ENCODE assay signal across 17 cellular contexts in genomic region chr1:147245586-147246021, GRCh38. TPM values are rescaled to one million over a fixed set of nuclear protein-coding genes. Genes with fewer than 3 reads are reported as not detected.
DNase-seq lines count a peak whose midpoint lies in the region; ATAC-seq, FAIRE-seq and TF ChIP-seq lines count a peak whose summit lies in the region.
"Had no signal": no experiment of that assay in that cellular context is flagged by ENCODE, and none has a peak within 500 bp of the region (broad histone marks: within the 10 kb centered on the region; RNA-seq: fewer than 3 reads in every experiment).

No MANE protein-coding gene starts in this region.

- CTCF ChIA-PET in CD8-positive, alpha-beta memory T cell (lab: Charles Lee): no interaction called here

- no peak overlapping the region for H3K9ac ChIP-seq in BLaER1
- no peak overlapping the region for H3K9ac ChIP-seq in endodermal cell (ENCODE audit: extremely low read depth, low read length, poor library complexity, severe bottlenecking)

- peaks cover 45% of the 10 kb centered on the region for H3K4me1 Mint-ChIP-seq in endodermal cell
- H3K4me1 Mint-ChIP-seq in CD8-positive, alpha-beta memory T cell: peaks cover 52 to 69% (median 64%) of the 10 kb centered on the region in 3 donors

- no peak for FAIRE-seq in RCC 7860 (lab: Jason Lieb, UNC)
- FAIRE-seq: H54 had no signal

- DNase-seq in RCC 7860 (ENCODE audit: low spot score) (peak; percentile 23), endodermal cell (no peak), hepatic stellate cell (ENCODE audit: low spot score) (no peak), MG63 (no peak)
- no peak for DNase-seq in CD8-positive, alpha-beta memory T cell
- DNase-seq: activated CD4-positive, alpha-beta T cell treated with anti-CD3 and anti-CD28 coated beads, Interleukin-2, amount 50 U/mL, for 1 hour; activated gamma-delta T cell treated with Interleukin-2 at 50 U/mL for 16 hours; body of pancreas; dermis blood vessel endothelial cell; NCI-H1930; NCI-H526 treated with DMSO at 0.1 percent for 48 hours had no signal

- no peaks in the 10 kb centered on the region for H3K27me3 ChIP-seq in BLaER1
- H3K27me3 ChIP-seq in DOHH2 (ENCODE audit: control insufficient read depth, low read length): no peaks in the 10 kb centered on the region
- H3K27me3 ChIP-seq in endodermal cell (ENCODE audit: control insufficient read depth, insufficient read depth, low read length, poor library complexity, severe bottlenecking): no peaks in the 10 kb centered on the region
- H3K27me3 ChIP-seq in MG63: no peaks in the 10 kb centered on the region
- no peaks in the 10 kb centered on the region for H3K27me3 ChIP-seq in CD8-positive, alpha-beta memory T cell (ENCODE audit: insufficient read depth, low read length, poor library complexity, severe bottlenecking)
- H3K27me3 ChIP-seq: body of pancreas had no signal

- H3K4me3 ChIP-seq in BLaER1 (no peak overlapping the region), DOHH2 (ENCODE audit: low read length) (no peak overlapping the region), endodermal cell (ENCODE audit: low read length) (peak overlapping the region; percentile 99), MG63 (no peak overlapping the region)
- H3K4me3 ChIP-seq in CD8-positive, alpha-beta memory T cell (ENCODE audit: low read length): no peak overlapping the region
- H3K4me3 ChIP-seq: body of pancreas had no signal

- TF ChIP-seq CTCF in DOHH2 (IDR thresholded peaks at IDR 0.05; ENCODE audit: low read depth, low read length, poor library complexity, severe bottlenecking) (no peak), endodermal cell (conservative IDR thresholded peaks at IDR 0.05) (no peak)

- H3K9me3 Mint-ChIP-seq in endodermal cell: peaks cover 2% of the 10 kb centered on the region
- H3K9me3 Mint-ChIP-seq in CD8-positive, alpha-beta memory T cell: no peaks in the 10 kb centered on the region

- H4K20me1 ChIP-seq in BLaER1: peaks cover 70% of the 10 kb centered on the region
- H4K20me1 ChIP-seq in DOHH2 (ENCODE audit: control insufficient read depth, insufficient read depth, low read depth, low read length): peaks cover 34% of the 10 kb centered on the region

- H3K27ac ChIP-seq in BLaER1 (no peak overlapping the region), DOHH2 (ENCODE audit: low read depth, low read length) (no peak overlapping the region), endodermal cell (ENCODE audit: low read depth, low read length) (no peak overlapping the region)
- no peak overlapping the region for H3K27ac ChIP-seq in CD8-positive, alpha-beta memory T cell (ENCODE audit: low read depth, low read length)
- H3K27ac ChIP-seq: body of pancreas had no signal

- H3K4me2 ChIP-seq in BLaER1 (0 out of 2 replicates have a peak overlapping the region, but pooled peaks have one; percentile 73), DOHH2 (ENCODE audit: low read length) (peak overlapping the region; percentile 92)

- H3K36me3 ChIP-seq in BLaER1: peaks cover 14% of the 10 kb centered on the region; the same call in 1 of the 2 replicates
- peaks cover 21% of the 10 kb centered on the region for H3K36me3 ChIP-seq in DOHH2 (ENCODE audit: control insufficient read depth, low read length)
- H3K36me3 ChIP-seq in endodermal cell (ENCODE audit: control insufficient read depth, insufficient read depth, low read length): peaks cover 16% of the 10 kb centered on the region
- H3K36me3 ChIP-seq in MG63: peaks cover 9% of the 10 kb centered on the region
- no peaks in the 10 kb centered on the region for H3K36me3 ChIP-seq in CD8-positive, alpha-beta memory T cell (ENCODE audit: insufficient read depth, low read length)

- WGBS in endodermal cell (ENCODE audit: insufficient coverage in 1 of 2, insufficient read length in 1 of 2), 2 experiments: 85 to 96% methylated on average over 3 of the region's 3 CpGs

- no peak overlapping the region for H3K27ac Mint-ChIP-seq in endodermal cell
- no peak overlapping the region for H3K27ac Mint-ChIP-seq in CD8-positive, alpha-beta memory T cell
- H3K27ac Mint-ChIP-seq: B cell; stimulated activated memory B cell treated with anti-CD40 and anti-IgM and Interleukin-4, amounts not matched to agents 10 μg/mL and 1 μg/mL and 100 μg/mL, for 72 hours had no signal

- peaks cover 12% of the 10 kb centered on the region; the same call in 1 of the 2 replicates for H3K9me3 ChIP-seq in BLaER1
- H3K9me3 ChIP-seq in DOHH2 (ENCODE audit: control insufficient read depth, insufficient read depth, low read length): no peaks in the 10 kb centered on the region
- H3K9me3 ChIP-seq in endodermal cell (ENCODE audit: control insufficient read depth, low read length): no peaks in the 10 kb centered on the region
- H3K9me3 ChIP-seq in MG63: peaks cover 3% of the 10 kb centered on the region; the same call in 1 of the 2 replicates
- no peaks in the 10 kb centered on the region for H3K9me3 ChIP-seq in CD8-positive, alpha-beta memory T cell (ENCODE audit: low read length)
- H3K9me3 ChIP-seq: body of pancreas had no signal

- peaks cover 81% of the 10 kb centered on the region for H3K79me2 ChIP-seq in DOHH2 (ENCODE audit: control insufficient read depth, low read length)

- no peaks in the 10 kb centered on the region for H3K9me2 ChIP-seq in DOHH2 (replicated peaks; ENCODE audit: control insufficient read depth, low read length)

- H3K4me1 ChIP-seq in BLaER1: peaks cover 55% of the 10 kb centered on the region
- H3K4me1 ChIP-seq in DOHH2 (ENCODE audit: control insufficient read depth, low read length): peaks cover 49% of the 10 kb centered on the region
- no peaks in the 10 kb centered on the region for H3K4me1 ChIP-seq in endodermal cell (ENCODE audit: control insufficient read depth, insufficient read depth, low read length)
- peaks cover 22% of the 10 kb centered on the region for H3K4me1 ChIP-seq in CD8-positive, alpha-beta memory T cell (ENCODE audit: insufficient read depth, low read length)

- no peaks in the 10 kb centered on the region for H3F3A ChIP-seq in DOHH2 (ENCODE audit: control insufficient read depth, insufficient read depth)

- ATAC-seq in HG03521 (IDR thresholded peaks at IDR 0.05; ENCODE audit: unreplicated experiment): no peak
- ATAC-seq: body of pancreas; stimulated activated memory B cell treated with anti-CD40 and anti-IgM and Interleukin-4, amounts not matched to agents 10 μg/mL and 1 μg/mL and 100 μg/mL, for 72 hours had no signal

- no peak overlapping the region for H3K4me3 Mint-ChIP-seq in endodermal cell
- H3K4me3 Mint-ChIP-seq in CD8-positive, alpha-beta memory T cell: peak overlapping the region in 1 of 7 donors; percentile 35
- H3K4me3 Mint-ChIP-seq: B cell; stimulated activated memory B cell treated with anti-CD40 and anti-IgM and Interleukin-4, amounts not matched to agents 10 μg/mL and 1 μg/mL and 100 μg/mL, for 72 hours had no signal

- H3K36me3 Mint-ChIP-seq in endodermal cell (ENCODE audit: low read depth): peaks cover 13% of the 10 kb centered on the region
- H3K36me3 Mint-ChIP-seq in CD8-positive, alpha-beta memory T cell: peaks cover 0 to 6% (median 0%) of the 10 kb centered on the region in 3 donors

- H3K27me3 Mint-ChIP-seq in endodermal cell (ENCODE audit: insufficient read depth): peaks cover 2% of the 10 kb centered on the region
- H3K27me3 Mint-ChIP-seq in CD8-positive, alpha-beta memory T cell: peaks cover 0 to 3% of the 10 kb centered on the region in 2 donors
- H3K27me3 Mint-ChIP-seq: B cell; stimulated activated memory B cell treated with anti-CD40 and anti-IgM and Interleukin-4, amounts not matched to agents 10 μg/mL and 1 μg/mL and 100 μg/mL, for 72 hours had no signal

- POLR2A ChIA-PET in CD8-positive, alpha-beta memory T cell (lab: Charles Lee): no interaction called here

RNA-seq across cellular contexts. Expression of gene CHD1L, which starts 3.1 kb away (rescaled TPM):
- total RNA-seq in endodermal cell: 100 to 1,000 TPM; 112 to 117 TPM
- polyA plus RNA-seq in endodermal cell (2013, experiment 1 of 2): 54.4 TPM
- 52.3 TPM for polyA plus RNA-seq in endodermal cell (2013, experiment 2 of 2)
- total RNA-seq in MG63 (2014; rRNA removed; shearing (Covaris generic); ENCODE audit: low replicate concordance): 89.4 and 97.1 TPM in 2 replicates
- 10 to 100 TPM; 51.2 to 52.8 TPM for total RNA-seq in CD8-positive, alpha-beta memory T cell
- polyA plus RNA-seq in CD8-positive, alpha-beta memory T cell: 21.2 TPM

RNA-seq across cellular contexts. Expression of gene FMO5, which starts 20.5 kb away (rescaled TPM):
- total RNA-seq in endodermal cell: 10 to 100 TPM; 13.9 to 14.1 TPM
- 2.6 TPM for polyA plus RNA-seq in endodermal cell (2013, experiment 1 of 2)
- polyA plus RNA-seq in endodermal cell (2013, experiment 2 of 2): 2.3 TPM
- total RNA-seq in MG63 (2014; rRNA removed; shearing (Covaris generic); ENCODE audit: low replicate concordance): not detected in 2 replicates
- under 1 TPM; 0.31 to 0.35 TPM for total RNA-seq in CD8-positive, alpha-beta memory T cell
- polyA plus RNA-seq in CD8-positive, alpha-beta memory T cell: 1.2 TPM

Comparison
In these comparisons a context has a peak if more than half of its experiments do, and no peak if none do; other contexts are left out.
1. RNA of gene FMO5, which starts 20.5 kb away (total RNA-seq): 13.9 to 14.1 TPM in endodermal cell; 0.31 to 0.35 TPM in CD8-positive, alpha-beta memory T cell and not detected in MG63; every median in the first group is over 10 times any median in the second.